26 cellular contexts compared by ENCODE assay signal in the genomic region with DNA sequence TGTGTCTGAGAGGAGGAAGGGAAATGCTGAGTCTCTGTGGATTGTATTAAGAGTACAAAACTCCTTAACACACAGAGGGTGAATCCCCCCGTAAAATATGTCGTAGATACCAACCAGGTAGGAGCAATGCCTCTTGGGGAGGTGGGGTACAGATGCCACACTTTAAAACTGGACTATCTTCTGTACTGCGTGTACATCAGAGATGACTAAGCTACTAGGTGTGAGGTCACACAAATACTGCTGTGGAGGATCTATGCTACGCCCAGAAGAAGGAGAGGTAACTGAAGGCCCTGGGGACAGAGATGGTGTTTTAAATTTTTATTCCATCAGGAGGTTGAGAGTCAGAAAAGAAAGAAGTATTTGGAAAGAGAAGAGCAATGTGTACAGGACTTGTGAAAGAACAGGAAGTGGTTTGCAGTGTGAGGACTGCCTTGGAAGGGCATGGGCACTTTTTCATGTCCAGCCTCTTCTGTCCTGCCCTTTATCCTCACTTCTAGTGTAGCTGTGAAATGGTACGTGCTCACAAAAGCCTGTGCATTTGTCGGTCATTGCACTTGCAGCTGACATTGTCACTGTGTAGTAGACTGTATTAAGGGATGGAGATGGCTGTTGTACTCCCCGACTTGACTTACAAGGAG.
DNase-seq lines count a peak whose midpoint lies in the region; ATAC-seq and TF ChIP-seq lines count a peak whose summit lies in the region.
"Had no signal": no experiment of that assay in that cellular context is flagged by ENCODE, and none has a peak within 500 bp of the region (broad histone marks: within the 10 kb centered on the region; RNA-seq: fewer than 3 reads in every experiment).

No MANE protein-coding gene starts in this region.

- H3K4me2 ChIP-seq in SK-N-SH: no peak overlapping the region
- H3K4me2 ChIP-seq: KMS-11 had no signal

- H3K36me3 ChIP-seq in SK-N-SH (replicated peaks in 1 of 2; ENCODE audit: control insufficient read depth in 1 of 2, insufficient read depth in 2 of 2, low read length in 1 of 2): no peaks in the 10 kb centered on the region
- no peaks in the 10 kb centered on the region for H3K36me3 ChIP-seq in left lung
- no peaks in the 10 kb centered on the region for H3K36me3 ChIP-seq in upper lobe of left lung
- H3K36me3 ChIP-seq: heart right ventricle, uterus, WERI-Rb-1 had no signal

- H3K27ac ChIP-seq in SK-N-SH (ENCODE audit: low read depth in 2 of 2, low read length in 1 of 2) (no peak overlapping the region), left lung (no peak overlapping the region), upper lobe of left lung (no peak overlapping the region)
- H3K27ac ChIP-seq: heart right ventricle, KMS-11, SK-N-MC, uterus, WERI-Rb-1 had no signal

- no peak overlapping the region for H2AFZ ChIP-seq in SK-N-SH (ENCODE audit: low read depth)

- TF ChIP-seq CTCF in SK-N-SH (IDR thresholded peaks at IDR 0.05): no peak
- TF ChIP-seq CTCF in left lung (IDR thresholded peaks at IDR 0.05): no peak
- no peak for TF ChIP-seq CTCF in upper lobe of left lung (IDR thresholded peaks at IDR 0.05)

- no peak for TF ChIP-seq POLR2A in upper lobe of left lung (IDR thresholded peaks at IDR 0.05)

- H3K27me3 ChIP-seq in SK-N-SH (ENCODE audit: insufficient read depth) (no peaks in the 10 kb centered on the region), left lung (no peaks in the 10 kb centered on the region), upper lobe of left lung (no peaks in the 10 kb centered on the region)
- H3K27me3 ChIP-seq: heart right ventricle, uterus had no signal

- H3F3A ChIP-seq in SK-N-SH (replicated peaks; ENCODE audit: insufficient read depth): no peaks in the 10 kb centered on the region

- TF ChIP-seq EP300 in SK-N-SH (IDR thresholded peaks at IDR 0.05; ENCODE audit: borderline replicate concordance in 1 of 2, low read depth in 1 of 2, low read length in 1 of 2) (no peak), upper lobe of left lung (IDR thresholded peaks at IDR 0.05) (no peak)

- H3K9me3 ChIP-seq in SK-N-SH: no peaks in the 10 kb centered on the region
- no peaks in the 10 kb centered on the region for H3K9me3 ChIP-seq in left lung
- H3K9me3 ChIP-seq in upper lobe of left lung: no peaks in the 10 kb centered on the region
- H3K9me3 ChIP-seq: heart right ventricle, uterus had no signal

- intact Hi-C loops in left lung (cut with DNase I): no loop called here

- no peak overlapping the region for H3K9ac ChIP-seq in SK-N-SH
- H3K9ac ChIP-seq: KMS-11 had no signal

- ATAC-seq in SK-N-SH treated with all-trans-retinoic acid at 6 μM for 48 hours (peak; percentile 27; the same call in 1 of the 3 replicates), left lung (peak; percentile 24), upper lobe of left lung (ENCODE audit: low FRiP score in 2 of 2) (peak; percentile 41 to 43), HG03460 (IDR thresholded peaks at IDR 0.05; ENCODE audit: unreplicated experiment) (no peak)
- ATAC-seq: activated naive CD4-positive, alpha-beta T cell treated with anti-CD3 and anti-CD28 coated beads, Interleukin-2, amount 50 U/mL, for 72 hours; heart right ventricle had no signal

- CTCF ChIA-PET in SK-N-SH (lab: Yijun Ruan, JAX): interaction anchor here (0.6 kb wide), 1 partner anchor 24 kb away, joined by 3 read pairs; no protein-coding TSS in a partner anchor

- H3K4me3 ChIP-seq in SK-N-SH (ENCODE audit: low read depth in 2 of 2, low read length in 1 of 2) (no peak overlapping the region), left lung (no peak overlapping the region), upper lobe of left lung (no peak overlapping the region)
- H3K4me3 ChIP-seq: heart right ventricle, lung, SK-N-MC, uterus had no signal

- DNase-seq in SK-N-SH (no peak), NOMO-1 treated with dmso at 0.1 percent for 144 hours (lab: John Stamatoyannopoulos, UW; ENCODE audit: unreplicated experiment) (peak; percentile 23), left lung (no peak), upper lobe of left lung (no peak), NCI-H82 treated with DMSO at 0.1 percent for 48 hours (lab: John Stamatoyannopoulos, UW; ENCODE audit: unreplicated experiment) (no peak), NCI-H2227 treated with DMSO at 0.1 percent for 48 hours (lab: John Stamatoyannopoulos, UW) (no peak)
- DNase-seq: 8988T; activated CD4-positive, alpha-beta T cell treated with anti-CD3 and anti-CD28 coated beads for 4 hours; activated CD8-positive, alpha-beta memory T cell treated with anti-CD3 and anti-CD28 coated beads for 24 hours; GDM1; heart right ventricle; kidney; MV-4-11; natural killer cell; NCI-H146; NCI-H446 treated with DMSO at 0.1 percent for 48 hours; NCI-H774; stimulated activated naive CD4-positive, alpha-beta T cell; uterus; WERI-Rb-1 had no signal

- H3K79me2 ChIP-seq in SK-N-SH (ENCODE audit: insufficient read depth): no peaks in the 10 kb centered on the region

- H3K9me2 ChIP-seq in SK-N-SH: no peaks in the 10 kb centered on the region

- no peaks in the 10 kb centered on the region for H4K20me1 ChIP-seq in SK-N-SH (ENCODE audit: insufficient read depth)

- H3K4me1 ChIP-seq in SK-N-SH (ENCODE audit: control insufficient read depth in 1 of 2, insufficient read depth in 2 of 2, low read depth in 1 of 2, low read length in 1 of 2) (no peaks in the 10 kb centered on the region), left lung (peaks cover 0 to 5% of the 10 kb centered on the region in 2 donors), upper lobe of left lung (no peaks in the 10 kb centered on the region)
- H3K4me1 ChIP-seq: heart right ventricle, uterus had no signal

- POLR2A ChIA-PET in SK-N-SH (lab: Yijun Ruan, JAX): no interaction called here

- 34% methylated on average over 7 of the region's 7 CpGs for WGBS in SK-N-SH (ENCODE audit: low lambda C conversion rate)
- WGBS in upper lobe of left lung, 2 donors: 67 to 72% methylated on average over 7 of the region's 7 CpGs

- no peak for TF ChIP-seq RAD21 in SK-N-SH (IDR thresholded peaks at IDR 0.05; ENCODE audit: low read length)

TF ChIP-seq in SK-N-SH treated with all-trans-retinoic acid at 6 μM for 48 hours, 23 proteins besides CTCF, POLR2A, EP300 and RAD21 (continues in another document):
- TF ChIP-seq, protein P1, sequence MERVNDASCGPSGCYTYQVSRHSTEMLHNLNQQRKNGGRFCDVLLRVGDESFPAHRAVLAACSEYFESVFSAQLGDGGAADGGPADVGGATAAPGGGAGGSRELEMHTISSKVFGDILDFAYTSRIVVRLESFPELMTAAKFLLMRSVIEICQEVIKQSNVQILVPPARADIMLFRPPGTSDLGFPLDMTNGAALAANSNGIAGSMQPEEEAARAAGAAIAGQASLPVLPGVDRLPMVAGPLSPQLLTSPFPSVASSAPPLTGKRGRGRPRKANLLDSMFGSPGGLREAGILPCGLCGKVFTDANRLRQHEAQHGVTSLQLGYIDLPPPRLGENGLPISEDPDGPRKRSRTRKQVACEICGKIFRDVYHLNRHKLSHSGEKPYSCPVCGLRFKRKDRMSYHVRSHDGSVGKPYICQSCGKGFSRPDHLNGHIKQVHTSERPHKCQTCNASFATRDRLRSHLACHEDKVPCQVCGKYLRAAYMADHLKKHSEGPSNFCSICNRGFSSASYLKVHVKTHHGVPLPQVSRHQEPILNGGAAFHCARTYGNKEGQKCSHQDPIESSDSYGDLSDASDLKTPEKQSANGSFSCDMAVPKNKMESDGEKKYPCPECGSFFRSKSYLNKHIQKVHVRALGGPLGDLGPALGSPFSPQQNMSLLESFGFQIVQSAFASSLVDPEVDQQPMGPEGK (CRISPR knock-in tag; IDR thresholded peaks at IDR 0.05; ENCODE audit: borderline replicate concordance): no peak
- TF ChIP-seq BACH2 (CRISPR knock-in tag; IDR thresholded peaks at IDR 0.05; ENCODE audit: borderline replicate concordance): no peak
- no peak for TF ChIP-seq ZNF70 (CRISPR knock-in tag; IDR thresholded peaks at IDR 0.05)
- no peak for TF ChIP-seq TOX (CRISPR knock-in tag; IDR thresholded peaks at IDR 0.05; ENCODE audit: borderline replicate concordance)
- TF ChIP-seq ESRRG (CRISPR knock-in tag; IDR thresholded peaks at IDR 0.05): no peak
- no peak for TF ChIP-seq ZNF8 (CRISPR knock-in tag; IDR thresholded peaks at IDR 0.05)
- TF ChIP-seq SNAI2 (CRISPR knock-in tag; IDR thresholded peaks at IDR 0.05): no peak
- no peak for TF ChIP-seq GLIS3 (CRISPR knock-in tag; IDR thresholded peaks at IDR 0.05)
- no peak for TF ChIP-seq ARNTL (CRISPR knock-in tag; IDR thresholded peaks at IDR 0.05; ENCODE audit: borderline replicate concordance, low read depth)
- no peak for TF ChIP-seq ZC3H10 (CRISPR knock-in tag; IDR thresholded peaks at IDR 0.05)
- TF ChIP-seq TCF4 (CRISPR knock-in tag; IDR thresholded peaks at IDR 0.05; ENCODE audit: borderline replicate concordance): no peak

TF ChIP-seq in SK-N-SH, 30 proteins besides CTCF, POLR2A, EP300 and RAD21:
- TF ChIP-seq, protein P2, sequence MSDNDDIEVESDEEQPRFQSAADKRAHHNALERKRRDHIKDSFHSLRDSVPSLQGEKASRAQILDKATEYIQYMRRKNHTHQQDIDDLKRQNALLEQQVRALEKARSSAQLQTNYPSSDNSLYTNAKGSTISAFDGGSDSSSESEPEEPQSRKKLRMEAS (IDR thresholded peaks at IDR 0.05; ENCODE audit: low read depth): no peak
